In the genomic region with DNA sequence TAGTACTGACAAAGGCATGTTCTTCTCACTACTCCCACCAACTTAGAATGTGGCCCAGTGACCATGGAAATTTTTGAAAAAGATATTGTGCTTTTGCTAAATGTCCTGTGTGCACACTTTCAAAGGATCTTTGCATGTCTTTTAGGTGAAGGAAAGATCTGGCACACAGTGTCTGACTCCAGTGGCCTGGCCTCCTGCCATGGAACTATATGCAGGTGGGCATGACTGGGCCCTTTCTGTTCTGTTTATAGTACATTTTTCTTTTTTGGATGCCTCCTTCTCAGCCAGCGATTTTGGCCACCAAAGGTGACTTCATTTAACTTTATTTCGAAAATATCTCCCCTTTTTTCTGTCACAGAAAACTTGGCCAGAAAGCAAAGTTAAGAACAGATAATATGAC, we compare ENCODE assay signal across 3 cellular contexts.
"Had no signal": no experiment of that assay in that cellular context is flagged by ENCODE, and none has a peak within 500 bp of the region (broad histone marks: within the 10 kb centered on the region; RNA-seq: fewer than 3 reads in every experiment).

No MANE protein-coding gene starts in this region.

- DNase-seq: GDM1, GF-D8 had no signal

- H3K4me3 ChIP-seq: GM12878 had no signal
